In the genomic region with DNA sequence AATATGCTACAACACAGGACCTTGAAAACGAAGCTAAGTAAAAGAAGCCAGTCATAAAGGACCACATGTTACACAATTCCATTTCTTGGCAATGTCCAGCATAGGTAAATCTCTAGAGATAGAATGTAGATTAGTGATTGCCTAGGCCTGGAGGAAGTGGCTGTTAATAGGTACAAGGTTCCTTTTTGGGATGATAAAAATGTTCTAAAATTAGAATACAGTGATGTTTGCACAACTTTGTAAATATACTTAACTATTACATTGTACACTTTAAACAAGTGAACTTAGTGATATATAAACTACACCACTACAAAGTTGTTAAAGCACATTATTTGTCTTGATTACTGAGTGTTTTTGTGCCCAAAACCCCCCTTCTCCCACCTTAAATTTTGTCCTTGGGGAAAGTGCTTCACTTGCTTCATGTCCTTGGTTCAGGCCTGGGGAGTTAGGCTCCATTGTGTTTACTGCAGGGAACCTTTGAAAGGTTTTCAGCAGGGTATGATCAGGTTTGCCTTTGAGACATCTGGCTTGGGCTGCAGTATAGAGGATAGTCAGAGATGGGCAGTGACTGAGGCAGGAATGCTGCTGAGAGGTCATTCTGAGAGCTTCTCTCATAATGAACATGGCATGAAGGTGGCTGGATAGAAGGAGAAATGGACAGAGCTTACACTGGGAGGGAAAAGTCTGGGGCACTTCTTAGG, we compare ENCODE assay signal across 19 cellular contexts.
"Had no signal": no experiment of that assay in that cellular context is flagged by ENCODE, and none has a peak within 500 bp of the region (broad histone marks: within the 10 kb centered on the region; RNA-seq: fewer than 3 reads in every experiment).

No MANE protein-coding gene starts in this region.

- H3K9me3 ChIP-seq: psoas muscle, sigmoid colon, testis, vagina had no signal

- ATAC-seq: activated T-helper 17 cell treated with anti-CD3 and anti-CD28 coated beads, Interleukin-2, amount 50 U/mL, for 72 hours; natural killer cell; psoas muscle; stimulated activated naive CD8-positive, alpha-beta T cell treated with anti-CD3 and anti-CD28 coated beads, Interleukin-15, Interleukin-2, amounts not matched to agents 100 U/mL and 50 U/mL, for 24 hours; T-helper 17 cell had no signal

- H3K36me3 Mint-ChIP-seq: activated naive CD4-positive, alpha-beta T cell treated with anti-CD3 and anti-CD28 coated beads, Interleukin-2, amount 10 ng/mL, durations not matched to agents 7 days and 5 days had no signal

- H3K27me3 ChIP-seq: sigmoid colon, testis, vagina had no signal

- H3K27ac Mint-ChIP-seq: activated CD4-positive, alpha-beta T cell treated with anti-CD3 and anti-CD28 coated beads, Interleukin-2, amount 10 ng/mL, durations not matched to agents 7 days and 5 days; activated naive CD4-positive, alpha-beta T cell treated with anti-CD3 and anti-CD28 coated beads, Interleukin-2, amount 10 ng/mL, durations not matched to agents 7 days and 5 days; activated T-helper 17 cell treated with anti-CD3 and anti-CD28 coated beads, Interleukin-2, amount 50 U/mL, for 72 hours; endodermal cell; natural killer cell; T-helper 17 cell had no signal

- H3K4me1 Mint-ChIP-seq: activated CD4-positive, alpha-beta T cell treated with anti-CD3 and anti-CD28 coated beads, Interleukin-2, amount 10 ng/mL, durations not matched to agents 7 days and 5 days; activated naive CD4-positive, alpha-beta T cell treated with anti-CD3 and anti-CD28 coated beads, Interleukin-2, amount 10 ng/mL, durations not matched to agents 7 days and 5 days; activated T-helper 17 cell treated with anti-CD3 and anti-CD28 coated beads, Interleukin-2, amount 50 U/mL, for 72 hours; endodermal cell; natural killer cell; T-helper 17 cell had no signal

- H3K27ac ChIP-seq: psoas muscle, sigmoid colon, testis, vagina had no signal

- H3K4me1 ChIP-seq: psoas muscle, testis, vagina had no signal

- DNase-seq: activated CD4-positive, alpha-beta T cell treated with anti-CD3 and anti-CD28 coated beads, Interleukin-2, amount 10 ng/mL, durations not matched to agents 7 days and 5 days; activated CD4-positive, CD25-positive, alpha-beta regulatory T cell; activated CD8-positive, alpha-beta memory T cell treated with anti-CD3 and anti-CD28 coated beads for 24 hours; activated naive CD4-positive, alpha-beta T cell treated with anti-CD3 and anti-CD28 coated beads, Interleukin-2, amount 10 ng/mL, durations not matched to agents 7 days and 5 days; activated T-cell treated with anti-CD3 and anti-CD28 coated beads for 4 hours; dermis blood vessel endothelial cell; endodermal cell; hippocampal formation; kidney glomerular epithelial cell; mammary epithelial cell; natural killer cell; psoas muscle; sigmoid colon; stimulated activated CD4-positive, alpha-beta T cell treated with anti-CD3 and anti-CD28 coated beads, Interleukin-12 subunit alpha, Interleukin-12 subunit beta, amount 100 ng/mL, for 4 hours; stimulated activated naive CD8-positive, alpha-beta T cell treated with anti-CD3 and anti-CD28 coated beads, Interleukin-15, Interleukin-2, amounts not matched to agents 100 U/mL and 50 U/mL, for 24 hours; T-helper 17 cell; testis had no signal

- H3K27me3 Mint-ChIP-seq: activated CD4-positive, alpha-beta T cell treated with anti-CD3 and anti-CD28 coated beads, Interleukin-2, amount 10 ng/mL, durations not matched to agents 7 days and 5 days; activated naive CD4-positive, alpha-beta T cell treated with anti-CD3 and anti-CD28 coated beads, Interleukin-2, amount 10 ng/mL, durations not matched to agents 7 days and 5 days; activated T-helper 17 cell treated with anti-CD3 and anti-CD28 coated beads, Interleukin-2, amount 50 U/mL, for 72 hours; T-helper 17 cell had no signal

- H3K4me3 ChIP-seq: psoas muscle, sigmoid colon, testis, vagina had no signal

- H3K4me3 Mint-ChIP-seq: activated CD4-positive, alpha-beta T cell treated with anti-CD3 and anti-CD28 coated beads, Interleukin-2, amount 10 ng/mL, durations not matched to agents 7 days and 5 days; activated naive CD4-positive, alpha-beta T cell treated with anti-CD3 and anti-CD28 coated beads, Interleukin-2, amount 10 ng/mL, durations not matched to agents 7 days and 5 days; activated T-helper 17 cell treated with anti-CD3 and anti-CD28 coated beads, Interleukin-2, amount 50 U/mL, for 72 hours; endodermal cell; natural killer cell; T-helper 17 cell had no signal

- H3K36me3 ChIP-seq: sigmoid colon, vagina had no signal
